ENCODE assay signal across 1 cellular context in the genomic region with DNA sequence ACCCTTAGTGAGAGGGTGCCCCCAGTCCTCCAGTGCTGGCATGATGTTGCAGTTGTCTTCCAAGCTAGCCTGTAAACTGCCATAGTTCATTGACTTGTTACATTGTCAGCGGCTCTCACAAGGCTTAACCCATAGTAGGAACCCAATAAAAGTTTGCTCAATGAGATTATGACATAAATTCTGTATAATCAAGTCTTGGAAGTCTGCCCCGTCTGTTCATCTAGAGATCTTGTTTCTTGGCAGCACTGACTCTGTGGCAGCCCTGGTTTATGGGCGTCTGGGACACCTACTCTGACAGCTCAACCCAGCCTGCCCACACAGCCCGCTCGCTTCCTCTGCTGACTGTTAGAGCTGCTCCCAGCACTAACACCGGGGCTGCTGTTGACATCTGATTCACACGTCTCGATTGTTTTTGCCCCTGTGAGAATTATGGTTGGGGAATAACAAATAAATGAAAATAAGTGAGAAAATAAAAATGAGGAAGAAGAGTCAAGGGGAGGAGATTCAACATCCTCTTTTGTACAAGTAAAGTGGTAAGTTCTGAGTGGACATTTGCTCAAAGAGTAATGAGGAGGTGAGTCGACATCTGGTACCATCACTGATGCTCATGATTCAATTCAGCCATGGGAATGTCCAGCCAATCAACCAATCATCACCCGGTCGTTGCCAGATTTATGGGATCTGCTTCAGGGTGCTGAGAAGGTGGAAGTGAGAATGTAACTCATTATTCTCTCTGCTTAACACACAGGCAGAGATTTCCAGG.
TF ChIP-seq lines count a peak whose summit lies in the region.

No MANE protein-coding gene starts in this region.

TF ChIP-seq in WTC11, 78 proteins besides CTCF, POLR2A, EP300 and RAD21 (continued from another document):
- TF ChIP-seq, protein P1, sequence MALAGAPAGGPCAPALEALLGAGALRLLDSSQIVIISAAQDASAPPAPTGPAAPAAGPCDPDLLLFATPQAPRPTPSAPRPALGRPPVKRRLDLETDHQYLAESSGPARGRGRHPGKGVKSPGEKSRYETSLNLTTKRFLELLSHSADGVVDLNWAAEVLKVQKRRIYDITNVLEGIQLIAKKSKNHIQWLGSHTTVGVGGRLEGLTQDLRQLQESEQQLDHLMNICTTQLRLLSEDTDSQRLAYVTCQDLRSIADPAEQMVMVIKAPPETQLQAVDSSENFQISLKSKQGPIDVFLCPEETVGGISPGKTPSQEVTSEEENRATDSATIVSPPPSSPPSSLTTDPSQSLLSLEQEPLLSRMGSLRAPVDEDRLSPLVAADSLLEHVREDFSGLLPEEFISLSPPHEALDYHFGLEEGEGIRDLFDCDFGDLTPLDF (CRISPR knock-in tag; IDR thresholded peaks at IDR 0.05): no peak
